ENCODE assay signal across 11 cellular contexts in the genomic region with DNA sequence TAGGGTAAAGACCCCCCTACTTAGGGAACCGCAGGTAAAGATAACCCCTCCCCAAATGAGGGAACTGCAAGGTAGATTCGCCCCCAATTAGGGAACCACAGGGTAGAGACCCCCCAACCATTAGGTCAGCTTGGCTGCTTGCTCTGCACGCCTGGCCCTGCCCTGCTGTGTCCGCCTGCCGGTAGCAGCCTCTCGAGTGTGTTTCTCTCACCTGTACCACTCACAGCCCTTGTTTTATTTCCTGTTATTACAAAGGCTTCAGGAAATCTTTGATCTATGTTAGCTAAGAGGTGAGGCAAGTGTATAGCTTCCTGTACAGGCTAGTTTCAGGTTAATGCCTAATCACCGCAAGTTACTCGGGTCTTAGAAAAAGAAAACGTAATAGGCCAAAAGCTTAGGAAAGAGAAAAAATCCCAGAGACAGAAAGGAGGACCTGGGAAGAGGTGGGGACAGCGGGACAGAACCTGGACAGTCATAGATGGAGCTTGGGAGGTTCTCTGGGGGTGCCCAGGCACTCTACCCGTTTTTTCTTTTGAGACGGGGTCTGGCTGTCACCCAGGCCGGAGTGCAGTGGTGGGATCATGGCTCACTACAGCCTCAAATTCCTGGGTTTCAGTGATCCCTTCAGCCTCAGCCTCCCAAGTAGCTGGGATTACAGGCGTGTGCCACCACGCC.
DNase-seq lines count a peak whose midpoint lies in the region; ATAC-seq and TF ChIP-seq lines count a peak whose summit lies in the region.
"Had no signal": no experiment of that assay in that cellular context is flagged by ENCODE, and none has a peak within 500 bp of the region (broad histone marks: within the 10 kb centered on the region; RNA-seq: fewer than 3 reads in every experiment).

No MANE protein-coding gene starts in this region.

- no peak overlapping the region for H3K27ac ChIP-seq in substantia nigra (ENCODE audit: low read depth, low read length, poor library complexity, severe bottlenecking)
- H3K27ac ChIP-seq: neutrophil had no signal

- peak overlapping the region; percentile 75 to 79 for H3K4me3 Mint-ChIP-seq in effector memory CD8-positive, alpha-beta T cell
- peak overlapping the region; percentile 66 to 69 for H3K4me3 Mint-ChIP-seq in stimulated activated naive CD8-positive, alpha-beta T cell treated with anti-CD3 and anti-CD28 coated beads, Interleukin-15, amount 100 ng/mL, for 72 hours

- no peaks in the 10 kb centered on the region for H3K27me3 Mint-ChIP-seq in effector memory CD8-positive, alpha-beta T cell
- H3K27me3 Mint-ChIP-seq in stimulated activated naive CD8-positive, alpha-beta T cell treated with anti-CD3 and anti-CD28 coated beads, Interleukin-15, amount 100 ng/mL, for 72 hours: no peaks in the 10 kb centered on the region

- peaks cover 12 to 29% of the 10 kb centered on the region in 2 donors for H3K4me1 Mint-ChIP-seq in effector memory CD8-positive, alpha-beta T cell (ENCODE audit: low read depth in 2 of 2)
- H3K4me1 Mint-ChIP-seq in stimulated activated naive CD8-positive, alpha-beta T cell treated with anti-CD3 and anti-CD28 coated beads, Interleukin-15, amount 100 ng/mL, for 72 hours: peaks cover 61% of the 10 kb centered on the region

- peak overlapping the region; percentile 94 to 96 for H3K27ac Mint-ChIP-seq in effector memory CD8-positive, alpha-beta T cell
- H3K27ac Mint-ChIP-seq in stimulated activated naive CD8-positive, alpha-beta T cell treated with anti-CD3 and anti-CD28 coated beads, Interleukin-15, amount 100 ng/mL, for 72 hours: peak overlapping the region; percentile 92 to 95

- H3K36me3 Mint-ChIP-seq in effector memory CD8-positive, alpha-beta T cell (ENCODE audit: insufficient read depth): peaks cover 65% of the 10 kb centered on the region

- H3K9me3 Mint-ChIP-seq in effector memory CD8-positive, alpha-beta T cell: no peaks in the 10 kb centered on the region
- no peaks in the 10 kb centered on the region for H3K9me3 Mint-ChIP-seq in stimulated activated naive CD8-positive, alpha-beta T cell treated with anti-CD3 and anti-CD28 coated beads, Interleukin-15, amount 100 ng/mL, for 72 hours

- no peak for TF ChIP-seq POLR2A in GM18505 (IDR thresholded peaks at IDR 0.05; ENCODE audit: borderline replicate concordance, extremely low read depth, insufficient read depth, insufficient read length)

- peak; percentile 99 for ATAC-seq in effector memory CD8-positive, alpha-beta T cell (replicated peaks)
- ATAC-seq in stimulated activated naive CD8-positive, alpha-beta T cell treated with anti-CD3 and anti-CD28 coated beads, Interleukin-15, amount 100 ng/mL, for 72 hours: peak; percentile 98
- ATAC-seq in GM18505 (IDR thresholded peaks at IDR 0.05; ENCODE audit: unreplicated experiment): no peak

- peak; percentile 29 for DNase-seq in activated CD4-positive, alpha-beta T cell treated with anti-CD3 and anti-CD28 coated beads for 1 hour
- no peak for DNase-seq in activated CD4-positive, alpha-beta T cell treated with anti-CD3 and anti-CD28 coated beads for 48 hours
- peak; percentile 60 for DNase-seq in activated T-cell treated with anti-CD3 and anti-CD28 coated beads, Interleukin-2, amount 50 U/mL, for 1 hour
- peak; percentile 27 to 37 (median 32) for DNase-seq in effector memory CD8-positive, alpha-beta T cell
- DNase-seq in stimulated activated naive CD8-positive, alpha-beta T cell treated with anti-CD3 and anti-CD28 coated beads, Interleukin-15, amount 100 ng/mL, for 72 hours: peak; percentile 19 to 43
- DNase-seq in substantia nigra (lab: John Stamatoyannopoulos, UW) (no peak), D341Med (ENCODE audit: low spot score) (no peak)
- DNase-seq: kidney glomerular epithelial cell, NCI-H1930 had no signal

Comparison
In these comparisons a context has a peak if more than half of its experiments do, and no peak if none do; other contexts are left out.
1. DNase-seq: peak in activated CD4-positive, alpha-beta T cell treated with anti-CD3 and anti-CD28 coated beads for 1 hour (single experiment), activated T-cell treated with anti-CD3 and anti-CD28 coated beads, Interleukin-2, amount 50 U/mL, for 1 hour (single experiment), effector memory CD8-positive, alpha-beta T cell (3 of 3) and stimulated activated naive CD8-positive, alpha-beta T cell treated with anti-CD3 and anti-CD28 coated beads, Interleukin-15, amount 100 ng/mL, for 72 hours (2 of 2); none in activated CD4-positive, alpha-beta T cell treated with anti-CD3 and anti-CD28 coated beads for 48 hours (single experiment), substantia nigra (0 of 49) and D341Med (single experiment).